Comparison of ENCODE assay signal across 29 cellular contexts in the genomic region with DNA sequence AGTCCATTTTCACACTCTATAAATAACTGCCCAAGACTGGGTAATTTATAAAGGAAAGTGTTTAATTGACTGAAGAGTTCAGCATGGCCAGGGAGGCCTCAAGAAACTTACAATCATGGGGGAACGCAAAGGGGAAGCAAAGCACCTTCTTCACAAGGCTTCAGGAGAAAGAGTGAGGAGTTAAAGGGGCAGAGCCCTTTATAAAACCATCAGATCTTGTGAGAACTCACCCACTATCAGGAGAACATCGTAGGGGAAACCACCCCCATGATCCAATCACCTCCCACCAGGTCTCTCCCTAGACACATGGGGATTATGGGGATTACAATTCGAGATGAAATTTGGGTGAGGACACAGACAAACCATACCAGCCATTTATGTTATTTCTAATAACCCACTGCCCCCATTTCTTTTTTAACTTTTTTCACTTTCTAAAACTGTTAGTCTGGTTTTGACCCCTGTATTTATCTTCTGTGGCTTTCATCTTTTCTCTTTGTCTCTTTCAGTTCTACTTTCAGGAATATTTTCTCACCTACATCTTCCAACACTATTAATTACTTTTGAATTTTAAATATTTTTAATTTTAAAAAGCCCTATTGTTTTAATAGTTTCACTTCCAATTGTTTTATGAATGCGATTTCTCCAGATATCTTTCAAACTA.
"Had no signal": no experiment of that assay in that cellular context is flagged by ENCODE, and none has a peak within 500 bp of the region (broad histone marks: within the 10 kb centered on the region; RNA-seq: fewer than 3 reads in every experiment).

No MANE protein-coding gene starts in this region.

- ATAC-seq: activated CD4-positive, CD25-positive, alpha-beta regulatory T cell treated with anti-CD3 and anti-CD28 coated beads, Interleukin-2, amount 50 U/mL, for 24 hours; activated CD8-positive, alpha-beta T cell treated with anti-CD3 and anti-CD28 coated beads for 36 hours; activated T-cell treated with anti-CD3 and anti-CD28 coated beads, Interleukin-2, amount 50 U/mL, for 4 hours; activated T-helper 17 cell treated with anti-CD3 and anti-CD28 coated beads, Interleukin-2, amount 50 U/mL, for 72 hours; effector memory CD8-positive, alpha-beta T cell; foreskin keratinocyte; gastroesophageal sphincter; heart right ventricle had no signal

- H3K27ac Mint-ChIP-seq: activated B cell treated with CpG ODN at 0.5 μM for 24 hours; activated CD8-positive, alpha-beta T cell treated with anti-CD3 and anti-CD28 coated beads for 36 hours; activated naive CD8-positive, alpha-beta T cell; activated T-helper 17 cell treated with anti-CD3 and anti-CD28 coated beads, Interleukin-2, amount 50 U/mL, for 72 hours; effector memory CD8-positive, alpha-beta T cell; T-helper 2 cell treated with Interferon-gamma antibody and Interleukin-4, amounts not matched to agents 5 μg/mL and 100 μg/mL, for 36 hours had no signal

- H3K27me3 Mint-ChIP-seq: activated B cell treated with CpG ODN at 0.5 μM for 24 hours; activated CD8-positive, alpha-beta T cell treated with anti-CD3 and anti-CD28 coated beads for 36 hours; activated naive CD8-positive, alpha-beta T cell; activated T-helper 17 cell treated with anti-CD3 and anti-CD28 coated beads, Interleukin-2, amount 50 U/mL, for 72 hours; effector memory CD8-positive, alpha-beta T cell had no signal

- H3K4me3 Mint-ChIP-seq: activated B cell treated with CpG ODN at 0.5 μM for 24 hours; activated CD8-positive, alpha-beta T cell treated with anti-CD3 and anti-CD28 coated beads for 36 hours; activated naive CD8-positive, alpha-beta T cell; activated T-cell treated with anti-CD3 and anti-CD28 coated beads, Interleukin-2, amount 50 U/mL, for 4 hours; activated T-helper 17 cell treated with anti-CD3 and anti-CD28 coated beads, Interleukin-2, amount 50 U/mL, for 72 hours; effector memory CD8-positive, alpha-beta T cell; T-helper 2 cell treated with Interferon-gamma antibody and Interleukin-4, amounts not matched to agents 5 μg/mL and 100 μg/mL, for 36 hours had no signal

- DNase-seq: activated B cell treated with CpG ODN at 0.5 μM for 24 hours; activated CD4-positive, alpha-beta T cell treated with anti-CD3 and anti-CD28 coated beads for 48 hours; activated CD4-positive, alpha-beta T cell treated with anti-CD3 and anti-CD28 coated beads, Interleukin-2, amount 50 U/mL, for 1 hour; activated CD4-positive, alpha-beta T cell treated with anti-CD3 and anti-CD28 coated beads, Interleukin-2, amount 50 U/mL, for 48 hours; activated CD8-positive, alpha-beta memory T cell treated with anti-CD3 and anti-CD28 coated beads for 24 hours; activated CD8-positive, alpha-beta T cell treated with anti-CD3 and anti-CD28 coated beads for 36 hours; activated effector memory CD4-positive, alpha-beta T cell treated with Interleukin-2 at 50 U/mL for 16 hours; activated gamma-delta T cell treated with Interleukin-2 at 50 U/mL for 16 hours; activated naive CD4-positive, alpha-beta T cell treated with anti-CD3 and anti-CD28 coated beads, Interleukin-2, amount 50 U/mL, for 16 hours; activated naive CD4-positive, alpha-beta T cell treated with Interleukin-2 at 50 U/mL for 16 hours; activated T-cell treated with anti-CD3 and anti-CD28 coated beads, Interleukin-2, amount 50 U/mL, for 4 hours; amniotic stem cell; anterior cingulate cortex; brain microvascular endothelial cell; caudate nucleus; cortex of kidney; dermis blood vessel endothelial cell; effector CD4-positive, alpha-beta T cell; effector memory CD8-positive, alpha-beta T cell; erythroblast; foreskin keratinocyte; heart right ventricle; T1000; WERI-Rb-1 had no signal
